Comparison of ENCODE assay signal across 1 cellular context in the genomic region with DNA sequence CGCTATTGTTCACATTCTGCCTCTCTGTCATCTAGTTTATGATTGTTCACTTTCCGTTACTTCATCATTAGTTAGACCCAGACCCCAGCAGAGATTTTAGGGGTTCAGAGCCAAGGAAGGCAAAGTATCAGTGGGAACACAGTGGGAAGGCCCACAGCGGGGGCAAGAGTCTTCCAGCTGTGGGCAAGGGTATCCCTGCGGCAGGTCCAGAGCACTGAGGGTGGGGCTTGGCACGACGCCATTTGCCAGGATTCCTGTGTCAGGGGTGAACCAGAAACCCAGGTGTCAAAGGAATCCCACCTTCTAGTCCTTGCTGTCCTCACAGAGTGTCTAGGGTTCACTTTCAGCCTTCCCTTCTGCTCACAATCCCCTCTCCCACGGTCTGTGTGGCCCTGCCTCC.
TF ChIP-seq lines count a peak whose summit lies in the region.

No MANE protein-coding gene starts in this region.

TF ChIP-seq in GM23338, 12 proteins besides CTCF, POLR2A, EP300 and RAD21 (continued from another document):
- TF ChIP-seq, protein P1, sequence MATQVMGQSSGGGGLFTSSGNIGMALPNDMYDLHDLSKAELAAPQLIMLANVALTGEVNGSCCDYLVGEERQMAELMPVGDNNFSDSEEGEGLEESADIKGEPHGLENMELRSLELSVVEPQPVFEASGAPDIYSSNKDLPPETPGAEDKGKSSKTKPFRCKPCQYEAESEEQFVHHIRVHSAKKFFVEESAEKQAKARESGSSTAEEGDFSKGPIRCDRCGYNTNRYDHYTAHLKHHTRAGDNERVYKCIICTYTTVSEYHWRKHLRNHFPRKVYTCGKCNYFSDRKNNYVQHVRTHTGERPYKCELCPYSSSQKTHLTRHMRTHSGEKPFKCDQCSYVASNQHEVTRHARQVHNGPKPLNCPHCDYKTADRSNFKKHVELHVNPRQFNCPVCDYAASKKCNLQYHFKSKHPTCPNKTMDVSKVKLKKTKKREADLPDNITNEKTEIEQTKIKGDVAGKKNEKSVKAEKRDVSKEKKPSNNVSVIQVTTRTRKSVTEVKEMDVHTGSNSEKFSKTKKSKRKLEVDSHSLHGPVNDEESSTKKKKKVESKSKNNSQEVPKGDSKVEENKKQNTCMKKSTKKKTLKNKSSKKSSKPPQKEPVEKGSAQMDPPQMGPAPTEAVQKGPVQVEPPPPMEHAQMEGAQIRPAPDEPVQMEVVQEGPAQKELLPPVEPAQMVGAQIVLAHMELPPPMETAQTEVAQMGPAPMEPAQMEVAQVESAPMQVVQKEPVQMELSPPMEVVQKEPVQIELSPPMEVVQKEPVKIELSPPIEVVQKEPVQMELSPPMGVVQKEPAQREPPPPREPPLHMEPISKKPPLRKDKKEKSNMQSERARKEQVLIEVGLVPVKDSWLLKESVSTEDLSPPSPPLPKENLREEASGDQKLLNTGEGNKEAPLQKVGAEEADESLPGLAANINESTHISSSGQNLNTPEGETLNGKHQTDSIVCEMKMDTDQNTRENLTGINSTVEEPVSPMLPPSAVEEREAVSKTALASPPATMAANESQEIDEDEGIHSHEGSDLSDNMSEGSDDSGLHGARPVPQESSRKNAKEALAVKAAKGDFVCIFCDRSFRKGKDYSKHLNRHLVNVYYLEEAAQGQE (IDR thresholded peaks at IDR 0.05; ENCODE audit: unreplicated experiment) = no peak
- TF ChIP-seq ZNF114 (CRISPR knock-in tag; IDR thresholded peaks at IDR 0.05) (no peak), CREB1 (CRISPR knock-in tag; IDR thresholded peaks at IDR 0.05; ENCODE audit: low read depth) (no peak), EZH2phosphoT487 (IDR thresholded peaks at IDR 0.05; ENCODE audit: unreplicated experiment) (no peak), STAT1 (IDR thresholded peaks at IDR 0.05; ENCODE audit: unreplicated experiment) (no peak), NANOG (IDR thresholded peaks at IDR 0.05; ENCODE audit: borderline replicate concordance) (no peak)
TF ChIP-seq in GM23338: peak in this region for 0.
